Comparison of ENCODE assay signal across 27 cellular contexts in genomic region chr3:59418836-59419235, GRCh38.
"Had no signal": no experiment of that assay in that cellular context is flagged by ENCODE, and none has a peak within 500 bp of the region (broad histone marks: within the 10 kb centered on the region; RNA-seq: fewer than 3 reads in every experiment).

No MANE protein-coding gene starts in this region.

- H3K4me3 ChIP-seq: gastroesophageal sphincter, lung, smooth muscle cell, tibial nerve had no signal

- H3K4me1 Mint-ChIP-seq: immature natural killer cell, natural killer cell had no signal

- H3K27me3 Mint-ChIP-seq: activated CD8-positive, alpha-beta memory T cell treated with anti-CD3 and anti-CD28 coated beads, Interleukin-2, amount 10 ng/mL, durations not matched to agents 7 days and 5 days; activated naive CD4-positive, alpha-beta T cell treated with anti-CD3 and anti-CD28 coated beads, Interleukin-2, amount 50 U/mL, for 24 hours; effector memory CD8-positive, alpha-beta T cell; stimulated activated memory B cell treated with anti-CD40 and anti-IgM and Interleukin-4, amounts not matched to agents 10 μg/mL and 1 μg/mL and 100 μg/mL, for 72 hours had no signal

- H3K27ac Mint-ChIP-seq: activated CD4-positive, alpha-beta T cell treated with anti-CD3 and anti-CD28 coated beads for 36 hours; activated CD8-positive, alpha-beta memory T cell treated with anti-CD3 and anti-CD28 coated beads, Interleukin-2, amount 10 ng/mL, durations not matched to agents 7 days and 5 days; activated CD8-positive, alpha-beta T cell treated with anti-CD3 and anti-CD28 coated beads, Interleukin-2, amount 10 ng/mL, durations not matched to agents 7 days and 5 days; activated naive CD4-positive, alpha-beta T cell treated with anti-CD3 and anti-CD28 coated beads, Interleukin-2, amount 50 U/mL, for 24 hours; activated naive CD8-positive, alpha-beta T cell treated with anti-CD3 and anti-CD28 coated beads, Interleukin-2, amount 50 U/mL, for 24 hours; activated T-helper 2 cell treated with anti-CD3 and anti-CD28 coated beads, Interferon-gamma antibody, Interleukin-2, Interleukin-4, amounts not matched to agents 10 μg/mL and 5 μg/mL and 100 μg/mL, durations not matched to agents 14 hours and 24 hours and 36 hours; effector memory CD8-positive, alpha-beta T cell; immature natural killer cell; natural killer cell; progenitor cell of endocrine pancreas; stimulated activated memory B cell treated with anti-CD40 and anti-IgM and Interleukin-4, amounts not matched to agents 10 μg/mL and 1 μg/mL and 100 μg/mL, for 72 hours had no signal

- H3K27me3 ChIP-seq: gastroesophageal sphincter, tibial nerve had no signal

- H3K9me3 Mint-ChIP-seq: activated naive CD4-positive, alpha-beta T cell treated with anti-CD3 and anti-CD28 coated beads, Interleukin-2, amount 50 U/mL, for 24 hours; activated naive CD8-positive, alpha-beta T cell treated with anti-CD3 and anti-CD28 coated beads, Interleukin-2, amount 50 U/mL, for 24 hours; activated T-helper 2 cell treated with anti-CD3 and anti-CD28 coated beads, Interferon-gamma antibody, Interleukin-2, Interleukin-4, amounts not matched to agents 10 μg/mL and 5 μg/mL and 100 μg/mL, durations not matched to agents 14 hours and 24 hours and 36 hours; effector memory CD8-positive, alpha-beta T cell; natural killer cell; stimulated activated memory B cell treated with anti-CD40 and anti-IgM and Interleukin-4, amounts not matched to agents 10 μg/mL and 1 μg/mL and 100 μg/mL, for 72 hours had no signal

- DNase-seq: activated CD4-positive, alpha-beta T cell treated with anti-CD3 and anti-CD28 coated beads for 36 hours; activated CD4-positive, CD25-positive, alpha-beta regulatory T cell; activated CD8-positive, alpha-beta memory T cell treated with anti-CD3 and anti-CD28 coated beads, Interleukin-2, amount 10 ng/mL, durations not matched to agents 7 days and 5 days; activated CD8-positive, alpha-beta T cell treated with anti-CD3 and anti-CD28 coated beads, Interleukin-2, amount 10 ng/mL, durations not matched to agents 7 days and 5 days; activated naive CD8-positive, alpha-beta T cell treated with anti-CD3 and anti-CD28 coated beads, Interleukin-2, amount 50 U/mL, for 24 hours; activated T-cell treated with anti-CD3 and anti-CD28 coated beads, Interleukin-2, amount 50 U/mL, for 48 hours; cerebellar nuclear complex; cortex of kidney; effector memory CD8-positive, alpha-beta T cell; erythroblast; immature natural killer cell; mesendoderm; natural killer cell; retina; stimulated activated CD4-positive, alpha-beta T cell treated with anti-CD3 and anti-CD28 coated beads, Interleukin-1b, Interleukin-23, amount 100 ng/mL, for 48 hours; stimulated activated CD4-positive, alpha-beta T cell treated with anti-CD3 and anti-CD28 coated beads, Interleukin-4, amount 100 ng/mL, for 4 hours; stimulated activated CD8-positive, alpha-beta memory T cell treated with anti-CD3 and anti-CD28 coated beads, Interleukin-4, amount 100 ng/mL, for 48 hours; T-helper 1 cell had no signal

- ATAC-seq: activated CD4-positive, alpha-beta T cell treated with anti-CD3 and anti-CD28 coated beads for 36 hours; activated CD8-positive, alpha-beta memory T cell treated with anti-CD3 and anti-CD28 coated beads, Interleukin-2, amount 10 ng/mL, durations not matched to agents 7 days and 5 days; activated CD8-positive, alpha-beta T cell treated with anti-CD3 and anti-CD28 coated beads, Interleukin-2, amount 10 ng/mL, durations not matched to agents 7 days and 5 days; activated naive CD8-positive, alpha-beta T cell treated with anti-CD3 and anti-CD28 coated beads, Interleukin-2, amount 50 U/mL, for 24 hours; effector memory CD8-positive, alpha-beta T cell; gastroesophageal sphincter; left lobe of liver; natural killer cell; stimulated activated memory B cell treated with anti-CD40 and anti-IgM and Interleukin-4, amounts not matched to agents 10 μg/mL and 1 μg/mL and 100 μg/mL, for 72 hours had no signal

- H3K36me3 Mint-ChIP-seq: natural killer cell; stimulated activated memory B cell treated with anti-CD40 and anti-IgM and Interleukin-4, amounts not matched to agents 10 μg/mL and 1 μg/mL and 100 μg/mL, for 72 hours had no signal

- H3K4me1 ChIP-seq: gastroesophageal sphincter, tibial nerve had no signal

- H3K9me3 ChIP-seq: gastroesophageal sphincter, tibial nerve had no signal

- H3K4me3 Mint-ChIP-seq: activated CD4-positive, alpha-beta T cell treated with anti-CD3 and anti-CD28 coated beads for 36 hours; activated CD8-positive, alpha-beta memory T cell treated with anti-CD3 and anti-CD28 coated beads, Interleukin-2, amount 10 ng/mL, durations not matched to agents 7 days and 5 days; activated CD8-positive, alpha-beta T cell treated with anti-CD3 and anti-CD28 coated beads, Interleukin-2, amount 10 ng/mL, durations not matched to agents 7 days and 5 days; activated naive CD4-positive, alpha-beta T cell treated with anti-CD3 and anti-CD28 coated beads, Interleukin-2, amount 50 U/mL, for 24 hours; activated naive CD8-positive, alpha-beta T cell treated with anti-CD3 and anti-CD28 coated beads, Interleukin-2, amount 50 U/mL, for 24 hours; effector memory CD8-positive, alpha-beta T cell; immature natural killer cell; natural killer cell; stimulated activated memory B cell treated with anti-CD40 and anti-IgM and Interleukin-4, amounts not matched to agents 10 μg/mL and 1 μg/mL and 100 μg/mL, for 72 hours had no signal

- H3K36me3 ChIP-seq: gastroesophageal sphincter, tibial nerve had no signal

- H3K4me2 ChIP-seq: smooth muscle cell had no signal

- H3K27ac ChIP-seq: gastroesophageal sphincter, tibial nerve had no signal
